Comparison of ENCODE assay signal across 9 cellular contexts in the genomic region with DNA sequence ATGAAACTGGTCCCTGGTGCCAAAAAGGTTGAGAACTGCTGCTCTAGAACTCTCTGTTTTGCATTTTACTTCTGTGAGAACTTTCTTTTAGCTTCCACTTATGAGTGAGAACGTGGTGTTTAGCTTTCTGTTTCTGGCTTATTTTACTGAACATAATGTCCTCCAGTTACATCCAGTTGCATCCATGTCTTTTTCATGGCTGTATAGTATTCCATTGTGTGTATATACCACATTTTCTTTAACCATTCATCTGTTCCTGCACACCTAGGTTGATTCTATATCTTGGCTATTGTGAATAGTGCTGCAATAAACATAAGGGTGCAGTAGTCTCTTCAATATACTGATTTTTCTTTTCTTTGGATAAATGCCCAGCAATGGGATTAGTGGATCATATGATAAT.
"Had no signal": no experiment of that assay in that cellular context is flagged by ENCODE, and none has a peak within 500 bp of the region (broad histone marks: within the 10 kb centered on the region; RNA-seq: fewer than 3 reads in every experiment).

No MANE protein-coding gene starts in this region.

- DNase-seq: GM23248, GOT3, H9, HCEC 1CT, HFFc6, KG1 had no signal

- H2AFZ ChIP-seq: GM23248 had no signal

- ATAC-seq: HepG2 had no signal

- H3K27ac ChIP-seq: GM23248, HL-60 had no signal

- H3K4me3 ChIP-seq: GM23248 had no signal

- H3K9ac ChIP-seq: GM23248 had no signal

- FAIRE-seq: H54, HepG2 had no signal
